In the genomic region with DNA sequence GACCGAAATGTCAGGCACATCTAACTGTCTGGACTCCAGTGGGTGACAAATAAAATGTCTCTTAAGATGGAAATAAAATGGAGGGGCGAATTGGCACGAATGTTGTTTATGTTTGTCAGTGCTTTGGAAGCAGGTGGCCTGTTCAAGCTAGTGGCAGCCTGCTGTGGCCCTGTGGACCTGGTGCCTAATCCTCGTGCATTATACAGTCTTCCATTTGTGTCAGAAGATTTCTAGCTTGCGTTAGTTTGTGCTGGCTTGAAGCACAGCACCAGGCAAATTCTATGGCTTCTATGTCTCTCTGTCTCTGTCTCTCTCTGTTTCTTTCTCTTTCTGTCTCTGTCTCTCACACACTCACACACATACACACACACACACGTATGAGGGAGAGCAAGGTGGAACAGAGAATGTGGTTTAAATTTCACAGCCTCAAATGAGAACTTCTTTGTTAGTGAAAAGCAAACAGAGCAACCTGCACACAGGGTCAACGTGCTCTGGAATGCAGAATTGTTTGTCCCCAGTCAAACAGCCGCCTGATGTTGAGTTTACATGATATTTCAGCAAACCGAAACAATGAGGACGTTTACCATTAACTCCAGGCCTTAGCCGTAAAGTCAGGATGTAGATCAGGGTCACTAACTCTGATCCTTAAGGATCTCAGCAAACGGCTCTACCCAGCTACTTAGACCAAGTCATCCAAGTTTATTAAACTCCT, we compare ENCODE assay signal across 1 cellular context.
TF ChIP-seq lines count a peak whose summit lies in the region.

No MANE protein-coding gene starts in this region.

TF ChIP-seq in endothelial cell of umbilical vein, 7 proteins besides CTCF, POLR2A, EP300 and RAD21:
- TF ChIP-seq MYC (IDR thresholded peaks at IDR 0.05; ENCODE audit: low read depth, low read length), result no peak
- no peak for TF ChIP-seq MAX (IDR thresholded peaks at IDR 0.05; ENCODE audit: insufficient read depth, insufficient read length)
- TF ChIP-seq GATA2 (IDR thresholded peaks at IDR 0.05; ENCODE audit: insufficient read depth, insufficient read length, low read depth, low read length), result no peak
- no peak for TF ChIP-seq JUN (IDR thresholded peaks at IDR 0.05; ENCODE audit: borderline replicate concordance, insufficient read depth, insufficient read length, low read depth)
TF ChIP-seq in endothelial cell of umbilical vein: peak in this region for 0.
